ENCODE assay signal across 1 cellular context in genomic region chr4:96315815-96316214, GRCh38.
TF ChIP-seq lines count a peak whose summit lies in the region.

No MANE protein-coding gene starts in this region.

TF ChIP-seq in HCT116, 20 proteins besides CTCF, POLR2A, EP300 and RAD21 (continued from another document):
- peak; percentile 49 for TF ChIP-seq REST (IDR thresholded peaks at IDR 0.05; ENCODE audit: low read depth)
